8 cellular contexts compared by ENCODE assay signal in genomic region chr14:49868720-49869114, GRCh38. TPM values are rescaled to one million over a fixed set of nuclear protein-coding genes. Genes with fewer than 3 reads are reported as not detected.
DNase-seq lines count a peak whose midpoint lies in the region; ATAC-seq and TF ChIP-seq lines count a peak whose summit lies in the region.

No MANE protein-coding gene starts in this region.

- no peak for DNase-seq in stimulated activated naive CD8-positive, alpha-beta T cell treated with anti-CD3 and anti-CD28 coated beads, Interleukin-15, Interleukin-2, amounts not matched to agents 100 U/mL and 50 U/mL, for 24 hours
- no peak for DNase-seq in aorta
- no peak for DNase-seq in NK-92 treated with Interleukin-12 subunit alpha and Interleukin-12 subunit beta, amount 100 ng/mL, for 24 hours (lab: John Stamatoyannopoulos, UW)

- H3K4me3 Mint-ChIP-seq in stimulated activated naive CD8-positive, alpha-beta T cell treated with anti-CD3 and anti-CD28 coated beads, Interleukin-15, Interleukin-2, amounts not matched to agents 100 ng/mL and 50 ng/mL, for 24 hours: peak overlapping the region; percentile 96
- peak overlapping the region; percentile 84 to 96 (median 94) for H3K4me3 Mint-ChIP-seq in brain

- no peaks in the 10 kb centered on the region for H3K36me3 Mint-ChIP-seq in stimulated activated naive CD8-positive, alpha-beta T cell treated with anti-CD3 and anti-CD28 coated beads, Interleukin-15, Interleukin-2, amounts not matched to agents 100 ng/mL and 50 ng/mL, for 24 hours (ENCODE audit: low read depth)
- no peaks in the 10 kb centered on the region for H3K36me3 Mint-ChIP-seq in brain

- H3K36me3 ChIP-seq in aorta (ENCODE audit: control insufficient read depth in 1 of 2, insufficient read depth in 2 of 2, low read length in 1 of 2): no peaks in the 10 kb centered on the region

- no peaks in the 10 kb centered on the region for H3K27me3 ChIP-seq in mononuclear cell (ENCODE audit: insufficient read depth, low read length)
- H3K27me3 ChIP-seq in aorta (ENCODE audit: control insufficient read depth in 1 of 2, insufficient read depth in 2 of 2, low read length in 1 of 2): no peaks in the 10 kb centered on the region

- intact Hi-C loops in aorta (cut with DNase I): loop anchor here (2.0 to 10.0 kb wide), 4 partner anchors 132 to 666 kb away; partner anchors contain the start of gene MAP4K5 (in 1 of the 2)

- H3K27ac ChIP-seq in aorta (ENCODE audit: low read depth in 1 of 2, low read length in 2 of 2): no peak overlapping the region

- H3K4me1 ChIP-seq in mononuclear cell (ENCODE audit: insufficient read depth, low read length): peaks cover 59% of the 10 kb centered on the region
- H3K4me1 ChIP-seq in aorta (ENCODE audit: control insufficient read depth in 1 of 2, insufficient read depth in 2 of 2, low read length in 2 of 2): no peaks in the 10 kb centered on the region

- peak overlapping the region; percentile 31 for H3K4me3 ChIP-seq in mononuclear cell (ENCODE audit: low read length)
- H3K4me3 ChIP-seq in aorta (ENCODE audit: low read length in 2 of 2): peak overlapping the region; percentile 43 to 50

- peaks cover 46% of the 10 kb centered on the region for H3K4me1 Mint-ChIP-seq in stimulated activated naive CD8-positive, alpha-beta T cell treated with anti-CD3 and anti-CD28 coated beads, Interleukin-15, Interleukin-2, amounts not matched to agents 100 ng/mL and 50 ng/mL, for 24 hours (ENCODE audit: low read depth)
- H3K4me1 Mint-ChIP-seq in brain: peaks cover 17% of the 10 kb centered on the region

- H3K27me3 Mint-ChIP-seq in stimulated activated naive CD8-positive, alpha-beta T cell treated with anti-CD3 and anti-CD28 coated beads, Interleukin-15, Interleukin-2, amounts not matched to agents 100 ng/mL and 50 ng/mL, for 24 hours: no peaks in the 10 kb centered on the region
- H3K27me3 Mint-ChIP-seq in brain: no peaks in the 10 kb centered on the region

- peak overlapping the region; percentile 94 for H3K27ac Mint-ChIP-seq in stimulated activated naive CD8-positive, alpha-beta T cell treated with anti-CD3 and anti-CD28 coated beads, Interleukin-15, Interleukin-2, amounts not matched to agents 100 ng/mL and 50 ng/mL, for 24 hours
- H3K27ac Mint-ChIP-seq in brain: peak overlapping the region; percentile 80 to 93 (median 89)

- 32 to 36% methylated on average over 5 of the region's 5 CpGs for WGBS in aorta, 2 donors

- ATAC-seq in stimulated activated naive CD8-positive, alpha-beta T cell treated with anti-CD3 and anti-CD28 coated beads, Interleukin-15, Interleukin-2, amounts not matched to agents 100 U/mL and 50 U/mL, for 24 hours: no peak
- ATAC-seq in aorta (ENCODE audit: low FRiP score) (no peak), HG02571 (IDR thresholded peaks at IDR 0.05; ENCODE audit: unreplicated experiment) (no peak), HG03108 (IDR thresholded peaks at IDR 0.05; ENCODE audit: unreplicated experiment) (no peak)

- TF ChIP-seq CTCF in brain (conservative IDR thresholded peaks at IDR 0.05): no peak

- no peaks in the 10 kb centered on the region for H3K9me3 Mint-ChIP-seq in stimulated activated naive CD8-positive, alpha-beta T cell treated with anti-CD3 and anti-CD28 coated beads, Interleukin-15, Interleukin-2, amounts not matched to agents 100 ng/mL and 50 ng/mL, for 24 hours
- peaks cover 0 to 2% (median 0%) of the 10 kb centered on the region in 5 experiments for H3K9me3 Mint-ChIP-seq in brain

- no peaks in the 10 kb centered on the region for H3K9me3 ChIP-seq in mononuclear cell (ENCODE audit: low read depth, low read length)
- no peaks in the 10 kb centered on the region for H3K9me3 ChIP-seq in aorta (ENCODE audit: control insufficient read depth, low read length)

RNA-seq across cellular contexts. Expression of gene NEMF, which starts 16.1 kb away (rescaled TPM):
- polyA plus RNA-seq in brain (ENCODE audit: insufficient read depth, low read depth, low replicate concordance) (12.6 TPM), aorta (10 to 100 TPM; 27.2 to 34.6 TPM)
- total RNA-seq in mononuclear cell (166 TPM), aorta (10 to 100 TPM; 70.7 to 75.8 TPM)

RNA-seq across cellular contexts. Expression of gene ARF6, which starts 24.2 kb away (rescaled TPM):
- polyA plus RNA-seq in brain (ENCODE audit: insufficient read depth, low read depth, low replicate concordance) (23.7 TPM), aorta (10 to 100 TPM; 26.8 to 45.5 TPM)
- total RNA-seq in mononuclear cell (92.5 TPM), aorta (10 to 100 TPM; 56.3 to 64.0 TPM)
